ENCODE assay signal across 1 cellular context in genomic region chr1:212769372-212770167, GRCh38.
TF ChIP-seq lines count a peak whose summit lies in the region.

No MANE protein-coding gene starts in this region.

TF ChIP-seq in SK-N-SH, 30 proteins besides CTCF, POLR2A, EP300 and RAD21 (continued from another document):
- TF ChIP-seq, protein P1, sequence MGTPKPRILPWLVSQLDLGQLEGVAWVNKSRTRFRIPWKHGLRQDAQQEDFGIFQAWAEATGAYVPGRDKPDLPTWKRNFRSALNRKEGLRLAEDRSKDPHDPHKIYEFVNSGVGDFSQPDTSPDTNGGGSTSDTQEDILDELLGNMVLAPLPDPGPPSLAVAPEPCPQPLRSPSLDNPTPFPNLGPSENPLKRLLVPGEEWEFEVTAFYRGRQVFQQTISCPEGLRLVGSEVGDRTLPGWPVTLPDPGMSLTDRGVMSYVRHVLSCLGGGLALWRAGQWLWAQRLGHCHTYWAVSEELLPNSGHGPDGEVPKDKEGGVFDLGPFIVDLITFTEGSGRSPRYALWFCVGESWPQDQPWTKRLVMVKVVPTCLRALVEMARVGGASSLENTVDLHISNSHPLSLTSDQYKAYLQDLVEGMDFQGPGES (IDR thresholded peaks at IDR 0.05; ENCODE audit: low read depth, low read length): no peak
- no peak for TF ChIP-seq RXRA (IDR thresholded peaks at IDR 0.05; ENCODE audit: borderline replicate concordance, low read depth)
TF ChIP-seq in SK-N-SH: peak in this region for 0.
